2 cellular contexts compared by ENCODE assay signal in genomic region chr1:16784955-16785354, GRCh38. TPM values are rescaled to one million over a fixed set of nuclear protein-coding genes. Genes with fewer than 3 reads are reported as not detected.
"Had no signal": no experiment of that assay in that cellular context is flagged by ENCODE, and none has a peak within 500 bp of the region (broad histone marks: within the 10 kb centered on the region; RNA-seq: fewer than 3 reads in every experiment).

No MANE protein-coding gene starts in this region.

RNA-seq across cellular contexts. Expression of gene RNU1-4, which starts 44.6 kb away (rescaled TPM):
- total RNA-seq: LHCN-M2, M059J had no signal
